Comparison of ENCODE assay signal across 12 cellular contexts in the genomic region with DNA sequence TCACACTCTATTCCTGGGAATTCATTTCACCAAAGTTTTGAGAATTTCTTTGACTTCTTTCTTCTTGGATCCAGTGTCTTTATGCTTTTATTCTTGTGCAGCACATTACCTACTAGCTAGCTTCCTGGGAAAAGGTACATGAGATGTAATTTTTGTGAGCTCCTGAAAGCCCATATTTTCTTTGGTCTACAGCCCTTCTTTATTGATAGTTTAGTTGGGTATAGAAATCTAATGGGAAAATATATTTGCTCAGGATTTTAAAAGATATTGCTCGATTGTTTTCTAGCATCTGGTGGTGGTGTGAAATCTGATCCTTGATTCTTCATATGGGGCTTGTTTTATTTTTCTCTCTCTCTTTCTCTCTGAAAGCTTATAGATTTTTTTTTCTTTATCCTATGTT. TPM values are rescaled to one million over a fixed set of nuclear protein-coding genes. Genes with fewer than 3 reads are reported as not detected.
"Had no signal": no experiment of that assay in that cellular context is flagged by ENCODE, and none has a peak within 500 bp of the region (broad histone marks: within the 10 kb centered on the region; RNA-seq: fewer than 3 reads in every experiment).

No MANE protein-coding gene starts in this region.

- H3K4me2 ChIP-seq: GM23338 had no signal

- H3K4me3 ChIP-seq: GM23248, GM23338, HAP-1 had no signal

- DNase-seq: GM23248, GOT3, H7, H9, HCEC 1CT, HFFc6 had no signal

- H3K4me1 ChIP-seq: HAP-1 had no signal

- H3K36me3 ChIP-seq: HAP-1 had no signal

- H3K27ac Mint-ChIP-seq: GM23338, H9, HFFc6 had no signal

- FAIRE-seq: H1, H54 had no signal

- ATAC-seq: GM23338, HCT116 had no signal

- H2AFZ ChIP-seq: GM23248, GM23338 had no signal

- H3K4me3 Mint-ChIP-seq: GM23338, H9, HFFc6 had no signal

- H3K27ac ChIP-seq: GM23248 had no signal

- H3K9ac ChIP-seq: GM23248 had no signal

RNA-seq across cellular contexts. Expression of gene FOXB1, which starts 45.8 kb away (rescaled TPM):
- total RNA-seq: GM23248, H4, HFFc6 had no signal
- polyA plus RNA-seq: GM23248 had no signal
